9 cellular contexts compared by ENCODE assay signal in genomic region chr5:122156724-122157325, GRCh38. TPM values are rescaled to one million over a fixed set of nuclear protein-coding genes. Genes with fewer than 3 reads are reported as not detected.
A peak's percentile ranks its signal among the peaks of the same experiment; 100 is the strongest.
DNase-seq lines count a peak whose midpoint lies in the region; ATAC-seq and TF ChIP-seq lines count a peak whose summit lies in the region.
"Had no signal": no experiment of that assay in that cellular context is flagged by ENCODE, and none has a peak within 500 bp of the region (broad histone marks: within the 10 kb centered on the region; RNA-seq: fewer than 3 reads in every experiment).

No MANE protein-coding gene starts in this region.

- H3K27ac ChIP-seq in esophagus muscularis mucosa (replicated peaks in 1 of 4) = no peak overlapping the region
- H3K27ac ChIP-seq in testis = no peak overlapping the region

- no peak for DNase-seq in activated CD8-positive, alpha-beta T cell treated with anti-CD3 and anti-CD28 coated beads for 36 hours
- no peak for DNase-seq in activated CD8-positive, alpha-beta T cell treated with anti-CD3 and anti-CD28 coated beads, Interleukin-2, amount 10 ng/mL, durations not matched to agents 7 days and 5 days
- peak; percentile 88 for DNase-seq in NCI-H82 (lab: John Stamatoyannopoulos, UW)
- no peak for DNase-seq in esophagus muscularis mucosa (ENCODE audit: extremely low spot score)
- no peak for DNase-seq in testis
- no peak for DNase-seq in natural killer cell
- DNase-seq in NCI-H1930 (lab: John Stamatoyannopoulos, UW) = no peak
- DNase-seq: stimulated activated naive B cell treated with anti-CD40 and anti-IgM and Interleukin-4, amounts not matched to agents 10 μg/mL and 1 μg/mL and 100 μg/mL, for 72 hours had no signal

- H3K36me3 ChIP-seq in esophagus muscularis mucosa = no peaks in the 10 kb centered on the region
- no peaks in the 10 kb centered on the region for H3K36me3 ChIP-seq in testis (ENCODE audit: low read depth, missing control alignments)

- peak; percentile 24 for TF ChIP-seq CTCF in activated CD8-positive, alpha-beta T cell treated with anti-CD3 and anti-CD28 coated beads for 36 hours (IDR thresholded peaks at IDR 0.05)
- TF ChIP-seq CTCF in esophagus muscularis mucosa (IDR thresholded peaks at IDR 0.05) = peak; percentile 48 to 52 (median 52)
- TF ChIP-seq CTCF in testis (IDR thresholded peaks at IDR 0.05) = peak; percentile 8 to 29 (median 28)
- TF ChIP-seq CTCF in natural killer cell (IDR thresholded peaks at IDR 0.05) = no peak

- TF ChIP-seq EP300 in esophagus muscularis mucosa (IDR thresholded peaks at IDR 0.05) = no peak

- no peaks in the 10 kb centered on the region for H3K36me3 Mint-ChIP-seq in activated CD8-positive, alpha-beta T cell treated with anti-CD3 and anti-CD28 coated beads for 36 hours (ENCODE audit: low read depth)
- no peaks in the 10 kb centered on the region for H3K36me3 Mint-ChIP-seq in activated CD8-positive, alpha-beta T cell treated with anti-CD3 and anti-CD28 coated beads, Interleukin-2, amount 10 ng/mL, durations not matched to agents 7 days and 5 days (ENCODE audit: low read depth)
- H3K36me3 Mint-ChIP-seq in natural killer cell = no peaks in the 10 kb centered on the region
- H3K36me3 Mint-ChIP-seq: stimulated activated naive B cell treated with anti-CD40 and anti-IgM and Interleukin-4, amounts not matched to agents 10 μg/mL and 1 μg/mL and 100 μg/mL, for 72 hours had no signal

- H3K9me3 ChIP-seq in esophagus muscularis mucosa (no peaks in the 10 kb centered on the region), testis (no peaks in the 10 kb centered on the region)

- H3K27me3 Mint-ChIP-seq in activated CD8-positive, alpha-beta T cell treated with anti-CD3 and anti-CD28 coated beads for 36 hours = peaks cover 2% of the 10 kb centered on the region
- no peaks in the 10 kb centered on the region for H3K27me3 Mint-ChIP-seq in activated CD8-positive, alpha-beta T cell treated with anti-CD3 and anti-CD28 coated beads, Interleukin-2, amount 10 ng/mL, durations not matched to agents 7 days and 5 days (ENCODE audit: low read depth)
- H3K27me3 Mint-ChIP-seq in natural killer cell (ENCODE audit: low read depth in 2 of 2) = no peaks in the 10 kb centered on the region
- H3K27me3 Mint-ChIP-seq: stimulated activated naive B cell treated with anti-CD40 and anti-IgM and Interleukin-4, amounts not matched to agents 10 μg/mL and 1 μg/mL and 100 μg/mL, for 72 hours had no signal

- H3K4me1 Mint-ChIP-seq in activated CD8-positive, alpha-beta T cell treated with anti-CD3 and anti-CD28 coated beads for 36 hours (ENCODE audit: low read depth) = peaks cover 6% of the 10 kb centered on the region
- peaks cover 4% of the 10 kb centered on the region for H3K4me1 Mint-ChIP-seq in activated CD8-positive, alpha-beta T cell treated with anti-CD3 and anti-CD28 coated beads, Interleukin-2, amount 10 ng/mL, durations not matched to agents 7 days and 5 days (ENCODE audit: low read depth)
- H3K4me1 Mint-ChIP-seq in natural killer cell = no peaks in the 10 kb centered on the region

- H3K4me3 ChIP-seq in esophagus muscularis mucosa = no peak overlapping the region
- no peak overlapping the region for H3K4me3 ChIP-seq in testis

- no peak for TF ChIP-seq POLR2A in esophagus muscularis mucosa (IDR thresholded peaks at IDR 0.05; ENCODE audit: low read depth)
- TF ChIP-seq POLR2A in testis (IDR thresholded peaks at IDR 0.05) = no peak

- H3K4me3 Mint-ChIP-seq in activated CD8-positive, alpha-beta T cell treated with anti-CD3 and anti-CD28 coated beads for 36 hours = no peak overlapping the region
- no peak overlapping the region for H3K4me3 Mint-ChIP-seq in activated CD8-positive, alpha-beta T cell treated with anti-CD3 and anti-CD28 coated beads, Interleukin-2, amount 10 ng/mL, durations not matched to agents 7 days and 5 days
- no peak overlapping the region for H3K4me3 Mint-ChIP-seq in natural killer cell
- H3K4me3 Mint-ChIP-seq: stimulated activated naive B cell treated with anti-CD40 and anti-IgM and Interleukin-4, amounts not matched to agents 10 μg/mL and 1 μg/mL and 100 μg/mL, for 72 hours had no signal

- CTCF ChIA-PET in activated CD8-positive, alpha-beta T cell treated with anti-CD3 and anti-CD28 coated beads for 36 hours (lab: Charles Lee) = interaction anchor here (0.7 to 1.9 kb wide), 4 partner anchors 13 to 55 kb away, joined by 3 to 5 read pairs (median 4); no protein-coding TSS in a partner anchor
- CTCF ChIA-PET in activated CD8-positive, alpha-beta T cell treated with anti-CD3 and anti-CD28 coated beads, Interleukin-2, amount 10 ng/mL, durations not matched to agents 7 days and 5 days (lab: Charles Lee) = interaction anchor here (0.7 to 1.1 kb wide), 2 partner anchors 13 to 19 kb away, joined by 3 read pairs; no protein-coding TSS in a partner anchor

- intact Hi-C loops in activated CD8-positive, alpha-beta T cell treated with anti-CD3 and anti-CD28 coated beads for 36 hours (cut with micrococcal nuclease) = no loop called here
- intact Hi-C loops in esophagus muscularis mucosa (cut with DNase I) (loop anchor here (2.0 to 10.0 kb wide), 2 partner anchors 64 to 192 kb away; partner anchors contain the start of gene SRFBP1), testis (cut with DNase I; ENCODE audit: low total_unique reads) (no loop called here), natural killer cell (cut with micrococcal nuclease) (no loop called here)

- no peak for ATAC-seq in activated CD8-positive, alpha-beta T cell treated with anti-CD3 and anti-CD28 coated beads for 36 hours
- no peak for ATAC-seq in activated CD8-positive, alpha-beta T cell treated with anti-CD3 and anti-CD28 coated beads, Interleukin-2, amount 10 ng/mL, durations not matched to agents 7 days and 5 days
- ATAC-seq in natural killer cell = no peak
- ATAC-seq in GM19324 (IDR thresholded peaks at IDR 0.05; ENCODE audit: low FRiP score, unreplicated experiment) = no peak

- WGBS in esophagus muscularis mucosa = 54% methylated on average over 1 of the region's 1 CpG
- 69 to 75% methylated on average over 1 of the region's 1 CpG for WGBS in testis, 2 donors

- POLR2A ChIA-PET in activated CD8-positive, alpha-beta T cell treated with anti-CD3 and anti-CD28 coated beads for 36 hours (lab: Charles Lee) = no interaction called here
- POLR2A ChIA-PET in activated CD8-positive, alpha-beta T cell treated with anti-CD3 and anti-CD28 coated beads, Interleukin-2, amount 10 ng/mL, durations not matched to agents 7 days and 5 days (lab: Charles Lee) = no interaction called here

- H3K4me1 ChIP-seq in esophagus muscularis mucosa (peaks cover 3 to 40% (median 32%) of the 10 kb centered on the region in 4 donors), testis (peaks cover 4% of the 10 kb centered on the region)

- H3K9me3 Mint-ChIP-seq in activated CD8-positive, alpha-beta T cell treated with anti-CD3 and anti-CD28 coated beads for 36 hours = no peaks in the 10 kb centered on the region
- H3K9me3 Mint-ChIP-seq in activated CD8-positive, alpha-beta T cell treated with anti-CD3 and anti-CD28 coated beads, Interleukin-2, amount 10 ng/mL, durations not matched to agents 7 days and 5 days (ENCODE audit: insufficient read depth) = no peaks in the 10 kb centered on the region
- peaks cover 0 to 3% of the 10 kb centered on the region in 2 donors for H3K9me3 Mint-ChIP-seq in natural killer cell
- H3K9me3 Mint-ChIP-seq: stimulated activated naive B cell treated with anti-CD40 and anti-IgM and Interleukin-4, amounts not matched to agents 10 μg/mL and 1 μg/mL and 100 μg/mL, for 72 hours had no signal

- no peak overlapping the region for H3K27ac Mint-ChIP-seq in activated CD8-positive, alpha-beta T cell treated with anti-CD3 and anti-CD28 coated beads for 36 hours
- H3K27ac Mint-ChIP-seq in activated CD8-positive, alpha-beta T cell treated with anti-CD3 and anti-CD28 coated beads, Interleukin-2, amount 10 ng/mL, durations not matched to agents 7 days and 5 days = no peak overlapping the region
- no peak overlapping the region for H3K27ac Mint-ChIP-seq in natural killer cell
- H3K27ac Mint-ChIP-seq: stimulated activated naive B cell treated with anti-CD40 and anti-IgM and Interleukin-4, amounts not matched to agents 10 μg/mL and 1 μg/mL and 100 μg/mL, for 72 hours had no signal

- H3K27me3 ChIP-seq in esophagus muscularis mucosa = no peaks in the 10 kb centered on the region
- H3K27me3 ChIP-seq in testis = no peaks in the 10 kb centered on the region

RNA-seq across cellular contexts. Expression of gene ZNF474, which starts 27.5 kb away (rescaled TPM):
- total RNA-seq in activated CD8-positive, alpha-beta T cell treated with anti-CD3 and anti-CD28 coated beads for 36 hours = not detected
- total RNA-seq in activated CD8-positive, alpha-beta T cell treated with anti-CD3 and anti-CD28 coated beads, Interleukin-2, amount 10 ng/mL, durations not matched to agents 7 days and 5 days = not detected
- total RNA-seq in esophagus muscularis mucosa (1 to 10 TPM in 1 of 4 donors, under 1 TPM in 2, not detected in 1; 0.33 to 1.8 (median 0.71) TPM), testis (1 to 10 TPM; 3.7 to 7.1 TPM), natural killer cell (under 1 TPM in 1 of 3 donors, not detected in 2; 0.21 TPM)
- polyA plus RNA-seq in testis (ENCODE audit: insufficient read depth, low read depth, low replicate concordance) = 16.4 TPM
